1 cellular context compared by ENCODE assay signal in the genomic region with DNA sequence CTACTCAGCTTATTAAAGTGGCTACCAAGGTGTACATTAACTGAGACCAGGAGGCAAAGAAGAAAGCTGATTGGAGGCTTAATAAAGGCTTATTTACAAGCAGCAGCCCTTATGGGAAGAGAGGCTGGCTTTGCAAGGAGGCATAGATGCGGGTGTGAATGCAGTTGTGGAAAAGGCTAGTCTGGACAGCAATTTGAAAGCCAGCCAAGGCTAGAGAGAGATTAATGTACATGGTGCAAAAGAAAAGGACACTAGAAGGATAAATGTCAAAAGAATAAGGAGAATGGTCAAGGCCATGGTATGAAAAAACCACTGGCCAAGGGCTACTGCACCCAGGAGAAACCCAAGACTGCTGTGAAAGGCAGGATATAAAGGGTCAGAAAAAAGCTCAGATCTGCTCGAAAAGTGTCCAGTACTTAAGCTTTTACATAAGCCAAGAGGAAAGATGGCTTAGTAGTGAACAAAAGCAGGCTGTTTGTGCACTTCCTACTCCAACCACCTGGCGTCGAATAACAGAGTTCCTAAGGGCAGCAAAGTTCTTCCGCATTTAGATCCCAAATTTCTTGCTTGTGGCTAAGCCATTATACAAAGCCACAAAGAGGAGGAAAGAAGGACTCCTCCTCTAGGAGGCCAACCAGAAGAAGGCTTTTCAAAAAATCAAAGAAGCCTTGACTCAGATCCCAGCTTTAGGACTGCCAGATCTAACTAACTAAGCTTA.
TF ChIP-seq lines count a peak whose summit lies in the region.

No MANE protein-coding gene starts in this region.

TF ChIP-seq in GM23338, 12 proteins besides CTCF, POLR2A, EP300 and RAD21 (continued from another document):
- TF ChIP-seq, protein P1, sequence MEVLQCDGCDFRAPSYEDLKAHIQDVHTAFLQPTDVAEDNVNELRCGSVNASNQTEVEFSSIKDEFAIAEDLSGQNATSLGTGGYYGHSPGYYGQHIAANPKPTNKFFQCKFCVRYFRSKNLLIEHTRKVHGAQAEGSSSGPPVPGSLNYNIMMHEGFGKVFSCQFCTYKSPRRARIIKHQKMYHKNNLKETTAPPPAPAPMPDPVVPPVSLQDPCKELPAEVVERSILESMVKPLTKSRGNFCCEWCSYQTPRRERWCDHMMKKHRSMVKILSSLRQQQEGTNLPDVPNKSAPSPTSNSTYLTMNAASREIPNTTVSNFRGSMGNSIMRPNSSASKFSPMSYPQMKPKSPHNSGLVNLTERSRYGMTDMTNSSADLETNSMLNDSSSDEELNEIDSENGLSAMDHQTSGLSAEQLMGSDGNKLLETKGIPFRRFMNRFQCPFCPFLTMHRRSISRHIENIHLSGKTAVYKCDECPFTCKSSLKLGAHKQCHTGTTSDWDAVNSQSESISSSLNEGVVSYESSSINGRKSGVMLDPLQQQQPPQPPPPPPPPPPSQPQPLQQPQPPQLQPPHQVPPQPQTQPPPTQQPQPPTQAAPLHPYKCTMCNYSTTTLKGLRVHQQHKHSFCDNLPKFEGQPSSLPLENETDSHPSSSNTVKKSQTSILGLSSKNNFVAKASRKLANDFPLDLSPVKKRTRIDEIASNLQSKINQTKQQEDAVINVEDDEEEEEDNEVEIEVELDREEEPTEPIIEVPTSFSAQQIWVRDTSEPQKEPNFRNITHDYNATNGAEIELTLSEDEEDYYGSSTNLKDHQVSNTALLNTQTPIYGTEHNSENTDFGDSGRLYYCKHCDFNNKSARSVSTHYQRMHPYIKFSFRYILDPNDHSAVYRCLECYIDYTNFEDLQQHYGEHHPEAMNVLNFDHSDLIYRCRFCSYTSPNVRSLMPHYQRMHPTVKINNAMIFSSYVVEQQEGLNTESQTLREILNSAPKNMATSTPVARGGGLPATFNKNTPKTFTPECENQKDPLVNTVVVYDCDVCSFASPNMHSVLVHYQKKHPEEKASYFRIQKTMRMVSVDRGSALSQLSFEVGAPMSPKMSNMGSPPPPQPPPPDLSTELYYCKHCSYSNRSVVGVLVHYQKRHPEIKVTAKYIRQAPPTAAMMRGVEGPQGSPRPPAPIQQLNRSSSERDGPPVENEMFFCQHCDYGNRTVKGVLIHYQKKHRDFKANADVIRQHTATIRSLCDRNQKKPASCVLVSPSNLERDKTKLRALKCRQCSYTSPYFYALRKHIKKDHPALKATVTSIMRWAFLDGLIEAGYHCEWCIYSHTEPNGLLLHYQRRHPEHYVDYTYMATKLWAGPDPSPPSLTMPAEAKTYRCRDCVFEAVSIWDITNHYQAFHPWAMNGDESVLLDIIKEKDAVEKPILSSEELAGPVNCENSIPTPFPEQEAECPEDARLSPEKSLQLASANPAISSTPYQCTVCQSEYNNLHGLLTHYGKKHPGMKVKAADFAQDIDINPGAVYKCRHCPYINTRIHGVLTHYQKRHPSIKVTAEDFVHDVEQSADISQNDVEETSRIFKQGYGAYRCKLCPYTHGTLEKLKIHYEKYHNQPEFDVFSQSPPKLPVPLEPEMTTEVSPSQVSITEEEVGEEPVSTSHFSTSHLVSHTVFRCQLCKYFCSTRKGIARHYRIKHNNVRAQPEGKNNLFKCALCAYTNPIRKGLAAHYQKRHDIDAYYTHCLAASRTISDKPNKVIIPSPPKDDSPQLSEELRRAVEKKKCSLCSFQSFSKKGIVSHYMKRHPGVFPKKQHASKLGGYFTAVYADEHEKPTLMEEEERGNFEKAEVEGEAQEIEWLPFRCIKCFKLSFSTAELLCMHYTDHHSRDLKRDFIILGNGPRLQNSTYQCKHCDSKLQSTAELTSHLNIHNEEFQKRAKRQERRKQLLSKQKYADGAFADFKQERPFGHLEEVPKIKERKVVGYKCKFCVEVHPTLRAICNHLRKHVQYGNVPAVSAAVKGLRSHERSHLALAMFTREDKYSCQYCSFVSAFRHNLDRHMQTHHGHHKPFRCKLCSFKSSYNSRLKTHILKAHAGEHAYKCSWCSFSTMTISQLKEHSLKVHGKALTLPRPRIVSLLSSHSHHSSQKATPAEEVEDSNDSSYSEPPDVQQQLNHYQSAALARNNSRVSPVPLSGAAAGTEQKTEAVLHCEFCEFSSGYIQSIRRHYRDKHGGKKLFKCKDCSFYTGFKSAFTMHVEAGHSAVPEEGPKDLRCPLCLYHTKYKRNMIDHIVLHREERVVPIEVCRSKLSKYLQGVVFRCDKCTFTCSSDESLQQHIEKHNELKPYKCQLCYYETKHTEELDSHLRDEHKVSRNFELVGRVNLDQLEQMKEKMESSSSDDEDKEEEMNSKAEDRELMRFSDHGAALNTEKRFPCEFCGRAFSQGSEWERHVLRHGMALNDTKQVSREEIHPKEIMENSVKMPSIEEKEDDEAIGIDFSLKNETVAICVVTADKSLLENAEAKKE (CRISPR knock-in tag; IDR thresholded peaks at IDR 0.05): no peak
- TF ChIP-seq, protein P2, sequence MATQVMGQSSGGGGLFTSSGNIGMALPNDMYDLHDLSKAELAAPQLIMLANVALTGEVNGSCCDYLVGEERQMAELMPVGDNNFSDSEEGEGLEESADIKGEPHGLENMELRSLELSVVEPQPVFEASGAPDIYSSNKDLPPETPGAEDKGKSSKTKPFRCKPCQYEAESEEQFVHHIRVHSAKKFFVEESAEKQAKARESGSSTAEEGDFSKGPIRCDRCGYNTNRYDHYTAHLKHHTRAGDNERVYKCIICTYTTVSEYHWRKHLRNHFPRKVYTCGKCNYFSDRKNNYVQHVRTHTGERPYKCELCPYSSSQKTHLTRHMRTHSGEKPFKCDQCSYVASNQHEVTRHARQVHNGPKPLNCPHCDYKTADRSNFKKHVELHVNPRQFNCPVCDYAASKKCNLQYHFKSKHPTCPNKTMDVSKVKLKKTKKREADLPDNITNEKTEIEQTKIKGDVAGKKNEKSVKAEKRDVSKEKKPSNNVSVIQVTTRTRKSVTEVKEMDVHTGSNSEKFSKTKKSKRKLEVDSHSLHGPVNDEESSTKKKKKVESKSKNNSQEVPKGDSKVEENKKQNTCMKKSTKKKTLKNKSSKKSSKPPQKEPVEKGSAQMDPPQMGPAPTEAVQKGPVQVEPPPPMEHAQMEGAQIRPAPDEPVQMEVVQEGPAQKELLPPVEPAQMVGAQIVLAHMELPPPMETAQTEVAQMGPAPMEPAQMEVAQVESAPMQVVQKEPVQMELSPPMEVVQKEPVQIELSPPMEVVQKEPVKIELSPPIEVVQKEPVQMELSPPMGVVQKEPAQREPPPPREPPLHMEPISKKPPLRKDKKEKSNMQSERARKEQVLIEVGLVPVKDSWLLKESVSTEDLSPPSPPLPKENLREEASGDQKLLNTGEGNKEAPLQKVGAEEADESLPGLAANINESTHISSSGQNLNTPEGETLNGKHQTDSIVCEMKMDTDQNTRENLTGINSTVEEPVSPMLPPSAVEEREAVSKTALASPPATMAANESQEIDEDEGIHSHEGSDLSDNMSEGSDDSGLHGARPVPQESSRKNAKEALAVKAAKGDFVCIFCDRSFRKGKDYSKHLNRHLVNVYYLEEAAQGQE (IDR thresholded peaks at IDR 0.05; ENCODE audit: unreplicated experiment): no peak
- TF ChIP-seq CREB1 (CRISPR knock-in tag; IDR thresholded peaks at IDR 0.05; ENCODE audit: low read depth) (no peak), ZNF331 (CRISPR knock-in tag; IDR thresholded peaks at IDR 0.05; ENCODE audit: low read depth) (no peak)
